25 cellular contexts compared by ENCODE assay signal in genomic region chr11:64281957-64282770, GRCh38. TPM values are rescaled to one million over a fixed set of nuclear protein-coding genes. Genes with fewer than 3 reads are reported as not detected.
A peak's percentile ranks its signal among the peaks of the same experiment; 100 is the strongest.
DNase-seq lines count a peak whose midpoint lies in the region; ATAC-seq and TF ChIP-seq lines count a peak whose summit lies in the region.
"Had no signal": no experiment of that assay in that cellular context is flagged by ENCODE, and none has a peak within 500 bp of the region (broad histone marks: within the 10 kb centered on the region; RNA-seq: fewer than 3 reads in every experiment).

No MANE protein-coding gene starts in this region.

- H3K9me3 Mint-ChIP-seq in activated T-helper 17 cell treated with anti-CD3 and anti-CD28 coated beads, Interleukin-2, amount 50 U/mL, for 72 hours, result no peaks in the 10 kb centered on the region
- no peaks in the 10 kb centered on the region for H3K9me3 Mint-ChIP-seq in nephron
- H3K9me3 Mint-ChIP-seq: mesothelial cell of epicardium; naive thymus-derived CD8-positive, alpha-beta T cell; stimulated activated naive CD8-positive, alpha-beta T cell treated with anti-CD3 and anti-CD28 coated beads, Interleukin-15, amount 100 ng/mL, for 72 hours; T-cell had no signal

- H3K36me3 ChIP-seq in HEK293 (ENCODE audit: control insufficient read depth in 2 of 2, insufficient read depth in 1 of 2, low read length in 2 of 2), result peaks cover 9 to 48% of the 10 kb centered on the region in 2 experiments; a peak in 2 of 3 replicates
- H3K36me3 ChIP-seq: breast epithelium had no signal

- DNase-seq in GM20000 (ENCODE audit: low spot score) (no peak), activated gamma-delta T cell (lab: John Stamatoyannopoulos, UW) (no peak)
- DNase-seq: activated CD4-positive, alpha-beta T cell treated with anti-CD3 and anti-CD28 coated beads for 1 hour; activated gamma-delta T cell treated with Interleukin-2 at 50 U/mL for 16 hours; adrenal gland; esophagus squamous epithelium; gastrocnemius medialis; left lung; naive thymus-derived CD8-positive, alpha-beta T cell; NCI-H1048; NCI-H1694 treated with DMSO at 0.1 percent for 48 hours; NCI-H526 treated with DMSO at 0.1 percent for 48 hours; stimulated activated CD4-positive, alpha-beta T cell treated with anti-CD3 and anti-CD28 coated beads, Interleukin-15, amount 100 ng/mL, for 24 hours; stimulated activated naive CD8-positive, alpha-beta T cell treated with anti-CD3 and anti-CD28 coated beads, Interleukin-15, amount 100 ng/mL, for 72 hours; T-cell; thyroid gland had no signal

- H3K36me3 Mint-ChIP-seq in activated T-helper 17 cell treated with anti-CD3 and anti-CD28 coated beads, Interleukin-2, amount 50 U/mL, for 72 hours (ENCODE audit: low read depth), result peaks cover 33% of the 10 kb centered on the region
- peaks cover 24% of the 10 kb centered on the region for H3K36me3 Mint-ChIP-seq in nephron (ENCODE audit: low read depth)

- H3K4me1 Mint-ChIP-seq in activated T-helper 17 cell treated with anti-CD3 and anti-CD28 coated beads, Interleukin-2, amount 50 U/mL, for 72 hours, result peaks cover 14% of the 10 kb centered on the region
- H3K4me1 Mint-ChIP-seq in nephron, result peaks cover 12% of the 10 kb centered on the region

- H3K27me3 Mint-ChIP-seq in activated T-helper 17 cell treated with anti-CD3 and anti-CD28 coated beads, Interleukin-2, amount 50 U/mL, for 72 hours, result no peaks in the 10 kb centered on the region
- no peaks in the 10 kb centered on the region for H3K27me3 Mint-ChIP-seq in nephron (ENCODE audit: low read depth)
- H3K27me3 Mint-ChIP-seq: naive thymus-derived CD8-positive, alpha-beta T cell; stimulated activated naive CD8-positive, alpha-beta T cell treated with anti-CD3 and anti-CD28 coated beads, Interleukin-15, amount 100 ng/mL, for 72 hours; T-cell had no signal

- peak overlapping the region; percentile 80 for H3K4me3 Mint-ChIP-seq in activated T-helper 17 cell treated with anti-CD3 and anti-CD28 coated beads, Interleukin-2, amount 50 U/mL, for 72 hours
- H3K4me3 Mint-ChIP-seq in nephron, result peak overlapping the region; percentile 49 to 75 (median 56)

- peak overlapping the region; percentile 38 for H3K27ac Mint-ChIP-seq in activated T-helper 17 cell treated with anti-CD3 and anti-CD28 coated beads, Interleukin-2, amount 50 U/mL, for 72 hours
- no peak overlapping the region for H3K27ac Mint-ChIP-seq in nephron
- H3K27ac Mint-ChIP-seq: T-cell had no signal

- ATAC-seq in activated T-helper 17 cell treated with anti-CD3 and anti-CD28 coated beads, Interleukin-2, amount 50 U/mL, for 72 hours (replicated peaks), result no peak
- ATAC-seq: gastrocnemius medialis; HCT116; left lung; naive thymus-derived CD8-positive, alpha-beta T cell; stimulated activated naive CD8-positive, alpha-beta T cell treated with anti-CD3 and anti-CD28 coated beads, Interleukin-15, amount 100 ng/mL, for 72 hours; T-cell had no signal

- H3K4me3 ChIP-seq in HEK293 (ENCODE audit: low read depth, low read length), result no peak overlapping the region
- H3K4me3 ChIP-seq: adrenal gland, breast epithelium, esophagus squamous epithelium, gastrocnemius medialis, left lung, SJSA1, thyroid gland had no signal

- TF ChIP-seq CTCF in HEK293 (tag by site-specific recombination; IDR thresholded peaks at IDR 0.05), result no peak
- TF ChIP-seq CTCF in nephron (IDR thresholded peaks at IDR 0.05; ENCODE audit: unreplicated experiment in 3 of 3), result no peak
- TF ChIP-seq CTCF in GM20000 (IDR thresholded peaks at IDR 0.05; ENCODE audit: extremely low read depth, missing control alignments), result no peak

- POLR2A ChIA-PET in HEK293 (lab: Yijun Ruan, JAX), result interaction anchor here (0.7 to 1.2 kb wide), 3 partner anchors 11 to 472 kb away, joined by 3 to 7 read pairs (median 4); partner anchors contain the start of gene TRMT112

- H3K27ac ChIP-seq in HEK293 (ENCODE audit: extremely low read depth, low read depth, low read length), result no peak overlapping the region
- H3K27ac ChIP-seq: adrenal gland, C4-2B, gastrocnemius medialis, HL-60, left lung, SJSA1, thyroid gland had no signal

- H3K4me1 ChIP-seq in HEK293 (ENCODE audit: control insufficient read depth, insufficient read depth, low read length), result no peaks in the 10 kb centered on the region; the same call in 1 of the 2 replicates

- no peaks in the 10 kb centered on the region for H3K9me3 ChIP-seq in HEK293 (ENCODE audit: control insufficient read depth, insufficient read depth, low read depth, low read length)
- H3K9me3 ChIP-seq: adrenal gland, breast epithelium, esophagus squamous epithelium, gastrocnemius medialis, left lung, SJSA1, thyroid gland had no signal

- CTCF ChIA-PET in HEK293 (lab: Yijun Ruan, JAX), result interaction anchor here (0.5 to 2.0 kb wide), 3 partner anchors 21 to 516 kb away, joined by 3 to 8 read pairs (median 3); no protein-coding TSS in a partner anchor

TF ChIP-seq in HEK293, 187 proteins besides CTCF, POLR2A, EP300 and RAD21:
- TF ChIP-seq ZNF121 (tag by site-specific recombination; IDR thresholded peaks at IDR 0.05) (peak; percentile 73), MZF1 (tag by site-specific recombination; IDR thresholded peaks at IDR 0.05; ENCODE audit: borderline replicate concordance) (no peak), ZBTB20 (tag by site-specific recombination; IDR thresholded peaks at IDR 0.05) (no peak), YY1 (tag by site-specific recombination; IDR thresholded peaks at IDR 0.05) (no peak), HOXA7 (CRISPR knock-in tag; IDR thresholded peaks at IDR 0.05; ENCODE audit: borderline replicate concordance) (no peak)

RNA-seq across cellular contexts. Expression of gene BAD, which starts 2.3 kb away (rescaled TPM):
- 10 to 100 TPM; 21.5 to 38.5 TPM for total RNA-seq in activated T-helper 17 cell treated with anti-CD3 and anti-CD28 coated beads, Interleukin-2, amount 50 U/mL, for 72 hours

RNA-seq across cellular contexts. Expression of gene GPR137, which starts 3.5 kb away (rescaled TPM):
- 10 to 100 TPM; 40.6 to 41.4 TPM for total RNA-seq in activated T-helper 17 cell treated with anti-CD3 and anti-CD28 coated beads, Interleukin-2, amount 50 U/mL, for 72 hours

RNA-seq across cellular contexts. Expression of gene KCNK4, which starts 8.9 kb away (rescaled TPM):
- total RNA-seq in activated T-helper 17 cell treated with anti-CD3 and anti-CD28 coated beads, Interleukin-2, amount 50 U/mL, for 72 hours, result not detected
- total RNA-seq: esophagus squamous epithelium; gastrocnemius medialis; left lung; naive thymus-derived CD8-positive, alpha-beta T cell; SJSA1; thyroid gland had no signal

RNA-seq across cellular contexts. Expression of gene CATSPERZ, which starts 18.0 kb away (rescaled TPM):
- not detected for total RNA-seq in activated T-helper 17 cell treated with anti-CD3 and anti-CD28 coated beads, Interleukin-2, amount 50 U/mL, for 72 hours
- total RNA-seq: esophagus squamous epithelium; gastrocnemius medialis; left lung; mesothelial cell of epicardium; naive thymus-derived CD8-positive, alpha-beta T cell; SJSA1 had no signal

RNA-seq across cellular contexts. Expression of gene ESRRA, which starts 23.2 kb away (rescaled TPM):
- 10 to 100 TPM; 31.2 to 55.7 TPM for total RNA-seq in activated T-helper 17 cell treated with anti-CD3 and anti-CD28 coated beads, Interleukin-2, amount 50 U/mL, for 72 hours
